3 cellular contexts compared by ENCODE assay signal in the genomic region with DNA sequence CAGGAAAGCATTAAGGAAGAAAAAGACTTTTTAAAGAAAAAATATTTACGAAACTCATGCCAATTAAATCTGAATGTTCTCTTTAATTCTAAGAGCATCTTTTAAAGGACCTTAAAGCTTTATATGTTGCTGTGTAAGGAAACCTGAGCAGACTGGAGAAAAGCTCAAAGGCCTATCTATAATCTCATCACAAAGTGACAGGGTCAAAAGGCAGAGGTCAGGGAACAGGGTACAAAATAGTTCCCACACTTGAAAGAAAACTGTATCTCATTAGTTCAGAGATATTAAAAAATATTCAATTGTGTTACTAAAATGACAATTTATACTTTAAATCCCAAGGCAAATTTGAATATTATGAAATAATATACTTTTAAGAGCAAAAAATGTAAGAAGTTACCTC.
TF ChIP-seq lines count a peak whose summit lies in the region.

No MANE protein-coding gene starts in this region.

TF ChIP-seq in GM23338, 12 proteins besides CTCF, POLR2A, EP300 and RAD21:
- TF ChIP-seq NANOG (IDR thresholded peaks at IDR 0.05; ENCODE audit: borderline replicate concordance) (no peak), ZNF114 (CRISPR knock-in tag; IDR thresholded peaks at IDR 0.05) (no peak), POLR2AphosphoS5 (IDR thresholded peaks at IDR 0.05; ENCODE audit: low read depth) (no peak), EZH2 (IDR thresholded peaks at IDR 0.05; ENCODE audit: low read depth, unreplicated experiment) (no peak), ZNF331 (CRISPR knock-in tag; IDR thresholded peaks at IDR 0.05; ENCODE audit: low read depth) (no peak), CREB1 (CRISPR knock-in tag; IDR thresholded peaks at IDR 0.05; ENCODE audit: low read depth) (no peak), EZH2phosphoT487 (IDR thresholded peaks at IDR 0.05; ENCODE audit: unreplicated experiment) (no peak)
- TF ChIP-seq, protein P1, sequence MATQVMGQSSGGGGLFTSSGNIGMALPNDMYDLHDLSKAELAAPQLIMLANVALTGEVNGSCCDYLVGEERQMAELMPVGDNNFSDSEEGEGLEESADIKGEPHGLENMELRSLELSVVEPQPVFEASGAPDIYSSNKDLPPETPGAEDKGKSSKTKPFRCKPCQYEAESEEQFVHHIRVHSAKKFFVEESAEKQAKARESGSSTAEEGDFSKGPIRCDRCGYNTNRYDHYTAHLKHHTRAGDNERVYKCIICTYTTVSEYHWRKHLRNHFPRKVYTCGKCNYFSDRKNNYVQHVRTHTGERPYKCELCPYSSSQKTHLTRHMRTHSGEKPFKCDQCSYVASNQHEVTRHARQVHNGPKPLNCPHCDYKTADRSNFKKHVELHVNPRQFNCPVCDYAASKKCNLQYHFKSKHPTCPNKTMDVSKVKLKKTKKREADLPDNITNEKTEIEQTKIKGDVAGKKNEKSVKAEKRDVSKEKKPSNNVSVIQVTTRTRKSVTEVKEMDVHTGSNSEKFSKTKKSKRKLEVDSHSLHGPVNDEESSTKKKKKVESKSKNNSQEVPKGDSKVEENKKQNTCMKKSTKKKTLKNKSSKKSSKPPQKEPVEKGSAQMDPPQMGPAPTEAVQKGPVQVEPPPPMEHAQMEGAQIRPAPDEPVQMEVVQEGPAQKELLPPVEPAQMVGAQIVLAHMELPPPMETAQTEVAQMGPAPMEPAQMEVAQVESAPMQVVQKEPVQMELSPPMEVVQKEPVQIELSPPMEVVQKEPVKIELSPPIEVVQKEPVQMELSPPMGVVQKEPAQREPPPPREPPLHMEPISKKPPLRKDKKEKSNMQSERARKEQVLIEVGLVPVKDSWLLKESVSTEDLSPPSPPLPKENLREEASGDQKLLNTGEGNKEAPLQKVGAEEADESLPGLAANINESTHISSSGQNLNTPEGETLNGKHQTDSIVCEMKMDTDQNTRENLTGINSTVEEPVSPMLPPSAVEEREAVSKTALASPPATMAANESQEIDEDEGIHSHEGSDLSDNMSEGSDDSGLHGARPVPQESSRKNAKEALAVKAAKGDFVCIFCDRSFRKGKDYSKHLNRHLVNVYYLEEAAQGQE (IDR thresholded peaks at IDR 0.05; ENCODE audit: unreplicated experiment), result no peak
TF ChIP-seq in GM23338: peak in this region for 0.

TF ChIP-seq in WTC11, 78 proteins besides CTCF, POLR2A, EP300 and RAD21 (continued from another document and continues in another):
- TF ChIP-seq FOXJ3 (CRISPR knock-in tag; IDR thresholded peaks at IDR 0.05; ENCODE audit: borderline replicate concordance) (no peak), NR2C2 (CRISPR knock-in tag; IDR thresholded peaks at IDR 0.05) (no peak), ELF4 (CRISPR knock-in tag; IDR thresholded peaks at IDR 0.05; ENCODE audit: low read depth) (no peak)
- TF ChIP-seq, protein P2, sequence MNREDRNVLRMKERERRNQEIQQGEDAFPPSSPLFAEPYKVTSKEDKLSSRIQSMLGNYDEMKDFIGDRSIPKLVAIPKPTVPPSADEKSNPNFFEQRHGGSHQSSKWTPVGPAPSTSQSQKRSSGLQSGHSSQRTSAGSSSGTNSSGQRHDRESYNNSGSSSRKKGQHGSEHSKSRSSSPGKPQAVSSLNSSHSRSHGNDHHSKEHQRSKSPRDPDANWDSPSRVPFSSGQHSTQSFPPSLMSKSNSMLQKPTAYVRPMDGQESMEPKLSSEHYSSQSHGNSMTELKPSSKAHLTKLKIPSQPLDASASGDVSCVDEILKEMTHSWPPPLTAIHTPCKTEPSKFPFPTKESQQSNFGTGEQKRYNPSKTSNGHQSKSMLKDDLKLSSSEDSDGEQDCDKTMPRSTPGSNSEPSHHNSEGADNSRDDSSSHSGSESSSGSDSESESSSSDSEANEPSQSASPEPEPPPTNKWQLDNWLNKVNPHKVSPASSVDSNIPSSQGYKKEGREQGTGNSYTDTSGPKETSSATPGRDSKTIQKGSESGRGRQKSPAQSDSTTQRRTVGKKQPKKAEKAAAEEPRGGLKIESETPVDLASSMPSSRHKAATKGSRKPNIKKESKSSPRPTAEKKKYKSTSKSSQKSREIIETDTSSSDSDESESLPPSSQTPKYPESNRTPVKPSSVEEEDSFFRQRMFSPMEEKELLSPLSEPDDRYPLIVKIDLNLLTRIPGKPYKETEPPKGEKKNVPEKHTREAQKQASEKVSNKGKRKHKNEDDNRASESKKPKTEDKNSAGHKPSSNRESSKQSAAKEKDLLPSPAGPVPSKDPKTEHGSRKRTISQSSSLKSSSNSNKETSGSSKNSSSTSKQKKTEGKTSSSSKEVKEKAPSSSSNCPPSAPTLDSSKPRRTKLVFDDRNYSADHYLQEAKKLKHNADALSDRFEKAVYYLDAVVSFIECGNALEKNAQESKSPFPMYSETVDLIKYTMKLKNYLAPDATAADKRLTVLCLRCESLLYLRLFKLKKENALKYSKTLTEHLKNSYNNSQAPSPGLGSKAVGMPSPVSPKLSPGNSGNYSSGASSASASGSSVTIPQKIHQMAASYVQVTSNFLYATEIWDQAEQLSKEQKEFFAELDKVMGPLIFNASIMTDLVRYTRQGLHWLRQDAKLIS (CRISPR knock-in tag; IDR thresholded peaks at IDR 0.05; ENCODE audit: borderline replicate concordance), result no peak
- TF ChIP-seq, protein P3, sequence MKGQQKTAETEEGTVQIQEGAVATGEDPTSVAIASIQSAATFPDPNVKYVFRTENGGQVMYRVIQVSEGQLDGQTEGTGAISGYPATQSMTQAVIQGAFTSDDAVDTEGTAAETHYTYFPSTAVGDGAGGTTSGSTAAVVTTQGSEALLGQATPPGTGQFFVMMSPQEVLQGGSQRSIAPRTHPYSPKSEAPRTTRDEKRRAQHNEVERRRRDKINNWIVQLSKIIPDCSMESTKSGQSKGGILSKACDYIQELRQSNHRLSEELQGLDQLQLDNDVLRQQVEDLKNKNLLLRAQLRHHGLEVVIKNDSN (CRISPR knock-in tag; IDR thresholded peaks at IDR 0.05), result no peak
- TF ChIP-seq, protein P4, sequence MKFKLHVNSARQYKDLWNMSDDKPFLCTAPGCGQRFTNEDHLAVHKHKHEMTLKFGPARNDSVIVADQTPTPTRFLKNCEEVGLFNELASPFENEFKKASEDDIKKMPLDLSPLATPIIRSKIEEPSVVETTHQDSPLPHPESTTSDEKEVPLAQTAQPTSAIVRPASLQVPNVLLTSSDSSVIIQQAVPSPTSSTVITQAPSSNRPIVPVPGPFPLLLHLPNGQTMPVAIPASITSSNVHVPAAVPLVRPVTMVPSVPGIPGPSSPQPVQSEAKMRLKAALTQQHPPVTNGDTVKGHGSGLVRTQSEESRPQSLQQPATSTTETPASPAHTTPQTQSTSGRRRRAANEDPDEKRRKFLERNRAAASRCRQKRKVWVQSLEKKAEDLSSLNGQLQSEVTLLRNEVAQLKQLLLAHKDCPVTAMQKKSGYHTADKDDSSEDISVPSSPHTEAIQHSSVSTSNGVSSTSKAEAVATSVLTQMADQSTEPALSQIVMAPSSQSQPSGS (CRISPR knock-in tag; IDR thresholded peaks at IDR 0.05; ENCODE audit: borderline replicate concordance, low read depth), result no peak
- TF ChIP-seq, protein P5, sequence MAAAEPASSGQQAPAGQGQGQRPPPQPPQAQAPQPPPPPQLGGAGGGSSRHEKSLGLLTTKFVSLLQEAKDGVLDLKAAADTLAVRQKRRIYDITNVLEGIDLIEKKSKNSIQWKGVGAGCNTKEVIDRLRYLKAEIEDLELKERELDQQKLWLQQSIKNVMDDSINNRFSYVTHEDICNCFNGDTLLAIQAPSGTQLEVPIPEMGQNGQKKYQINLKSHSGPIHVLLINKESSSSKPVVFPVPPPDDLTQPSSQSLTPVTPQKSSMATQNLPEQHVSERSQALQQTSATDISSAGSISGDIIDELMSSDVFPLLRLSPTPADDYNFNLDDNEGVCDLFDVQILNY (CRISPR knock-in tag; IDR thresholded peaks at IDR 0.05), result no peak
- TF ChIP-seq, protein P6, sequence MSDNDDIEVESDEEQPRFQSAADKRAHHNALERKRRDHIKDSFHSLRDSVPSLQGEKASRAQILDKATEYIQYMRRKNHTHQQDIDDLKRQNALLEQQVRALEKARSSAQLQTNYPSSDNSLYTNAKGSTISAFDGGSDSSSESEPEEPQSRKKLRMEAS (CRISPR knock-in tag; IDR thresholded peaks at IDR 0.05), result no peak

TF ChIP-seq in HepG2, 621 proteins besides CTCF, POLR2A, EP300 and RAD21:
- TF ChIP-seq KLF16 (CRISPR knock-in tag; IDR thresholded peaks at IDR 0.05) (no peak), SIN3A (IDR thresholded peaks at IDR 0.05; ENCODE audit: borderline replicate concordance, low read depth, low read length) (no peak), ARHGAP35 (CRISPR knock-in tag; IDR thresholded peaks at IDR 0.05; ENCODE audit: borderline replicate concordance) (no peak), HNF4G (IDR thresholded peaks at IDR 0.05; ENCODE audit: borderline replicate concordance, low read depth, low read length) (0 out of 2 replicates have a peak, but pooled peaks have one; percentile 20), HNF4G (CRISPR knock-in tag; IDR thresholded peaks at IDR 0.05; ENCODE audit: borderline replicate concordance, low read depth) (no peak), NR2F1 (CRISPR knock-in tag; IDR thresholded peaks at IDR 0.05) (0 out of 4 replicates have a peak, but pooled peaks of 1 of the 2 experiments have one; percentile 24), HNF4A (CRISPR knock-in tag; IDR thresholded peaks at IDR 0.05) (peak; percentile 34; the same call in 1 of the 2 replicates), ZNF343 (CRISPR knock-in tag; IDR thresholded peaks at IDR 0.05) (no peak), TBX3 (IDR thresholded peaks at IDR 0.05; ENCODE audit: borderline replicate concordance) (no peak), ZNF292 (CRISPR knock-in tag; IDR thresholded peaks at IDR 0.05; ENCODE audit: borderline replicate concordance, low read depth) (no peak), NR2F6 (IDR thresholded peaks at IDR 0.05) (0 out of 2 replicates have a peak, but pooled peaks have one; percentile 41), NR2F6 (CRISPR knock-in tag; IDR thresholded peaks at IDR 0.05) (no peak), NFKB2 (CRISPR knock-in tag; IDR thresholded peaks at IDR 0.05; ENCODE audit: borderline replicate concordance) (no peak), ZFP41 (CRISPR knock-in tag; IDR thresholded peaks at IDR 0.05; ENCODE audit: borderline replicate concordance) (no peak), ETV5 (CRISPR knock-in tag; IDR thresholded peaks at IDR 0.05; ENCODE audit: borderline replicate concordance) (no peak)
- TF ChIP-seq, protein P7, sequence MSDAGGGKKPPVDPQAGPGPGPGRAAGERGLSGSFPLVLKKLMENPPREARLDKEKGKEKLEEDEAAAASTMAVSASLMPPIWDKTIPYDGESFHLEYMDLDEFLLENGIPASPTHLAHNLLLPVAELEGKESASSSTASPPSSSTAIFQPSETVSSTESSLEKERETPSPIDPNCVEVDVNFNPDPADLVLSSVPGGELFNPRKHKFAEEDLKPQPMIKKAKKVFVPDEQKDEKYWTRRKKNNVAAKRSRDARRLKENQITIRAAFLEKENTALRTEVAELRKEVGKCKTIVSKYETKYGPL (CRISPR knock-in tag; IDR thresholded peaks at IDR 0.05), result no peak
- TF ChIP-seq, protein P4 (CRISPR knock-in tag; IDR thresholded peaks at IDR 0.05), result no peak
